14 cellular contexts compared by ENCODE assay signal in the genomic region with DNA sequence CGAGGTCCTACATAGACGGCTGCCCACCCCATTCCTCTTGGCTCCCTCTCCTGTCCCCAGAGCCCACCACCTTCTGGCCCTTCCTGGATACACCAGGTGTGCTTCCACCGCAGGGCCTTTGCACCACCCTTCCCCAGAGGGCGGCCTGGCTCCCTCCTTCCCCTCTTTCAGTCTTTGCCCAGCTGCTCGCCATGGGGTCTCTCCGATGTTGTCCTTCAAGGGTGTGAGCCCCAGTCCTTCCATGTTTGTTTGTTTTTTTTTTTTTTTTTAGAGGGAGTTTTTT. TPM values are rescaled to one million over a fixed set of nuclear protein-coding genes. Genes with fewer than 3 reads are reported as not detected.
DNase-seq lines count a peak whose midpoint lies in the region; ATAC-seq, FAIRE-seq and TF ChIP-seq lines count a peak whose summit lies in the region.
"Had no signal": no experiment of that assay in that cellular context is flagged by ENCODE, and none has a peak within 500 bp of the region (broad histone marks: within the 10 kb centered on the region; RNA-seq: fewer than 3 reads in every experiment).

No MANE protein-coding gene starts in this region.

- CTCF ChIA-PET in T-cell (lab: Charles Lee), result interaction anchor here (0.7 to 1.2 kb wide), 2 partner anchors 12 to 30 kb away, joined by 4 read pairs; no protein-coding TSS in a partner anchor

- H3K27me3 ChIP-seq in spleen (replicated peaks in 1 of 7), result no peaks in the 10 kb centered on the region
- H3K27me3 ChIP-seq: foreskin keratinocyte had no signal

- H3K9me3 ChIP-seq in spleen, result no peaks in the 10 kb centered on the region

- intact Hi-C loops in spleen (cut with DNase I; ENCODE audit: low total_unique reads), result no loop called here

- H3K4me3 Mint-ChIP-seq in T-helper 1 cell treated with Interleukin-12 subunit alpha and Interleukin-12 subunit beta and Interleukin-4 antibody, amounts not matched to agents 30 μg/mL and 1 μg/mL, for 36 hours, result peak overlapping the region; percentile 93
- H3K4me3 Mint-ChIP-seq in T-cell, result peak overlapping the region; percentile 86 to 96 (median 94)

- no peaks in the 10 kb centered on the region for H3K9me3 Mint-ChIP-seq in T-helper 1 cell treated with Interleukin-12 subunit alpha and Interleukin-12 subunit beta and Interleukin-4 antibody, amounts not matched to agents 30 μg/mL and 1 μg/mL, for 36 hours
- H3K9me3 Mint-ChIP-seq in T-cell, result no peaks in the 10 kb centered on the region

- H3K36me3 Mint-ChIP-seq in T-helper 1 cell treated with Interleukin-12 subunit alpha and Interleukin-12 subunit beta and Interleukin-4 antibody, amounts not matched to agents 30 μg/mL and 1 μg/mL, for 36 hours (ENCODE audit: low read depth), result peaks cover 28% of the 10 kb centered on the region
- H3K36me3 Mint-ChIP-seq in T-cell, result peaks cover 17% of the 10 kb centered on the region

- TF ChIP-seq POLR2A in spleen (IDR thresholded peaks at IDR 0.05), result no peak

- peak overlapping the region; percentile 85 for H3K27ac Mint-ChIP-seq in T-helper 1 cell treated with Interleukin-12 subunit alpha and Interleukin-12 subunit beta and Interleukin-4 antibody, amounts not matched to agents 30 μg/mL and 1 μg/mL, for 36 hours
- peak overlapping the region; percentile 94 for H3K27ac Mint-ChIP-seq in T-cell

- peak overlapping the region; percentile 92 for H3K4me3 ChIP-seq in epithelial cell of proximal tubule (ENCODE audit: low read depth, low read length)
- H3K4me3 ChIP-seq in spleen, result peak overlapping the region; percentile 69 to 95 (median 86)
- H3K4me3 ChIP-seq: GM23248 had no signal

- H3K27me3 Mint-ChIP-seq in T-helper 1 cell treated with Interleukin-12 subunit alpha and Interleukin-12 subunit beta and Interleukin-4 antibody, amounts not matched to agents 30 μg/mL and 1 μg/mL, for 36 hours (ENCODE audit: low read depth), result no peaks in the 10 kb centered on the region
- H3K27me3 Mint-ChIP-seq in T-cell, result no peaks in the 10 kb centered on the region

- peak overlapping the region; percentile 49 to 100 (median 99) for H3K27ac ChIP-seq in spleen
- H3K27ac ChIP-seq: 22Rv1, foreskin keratinocyte, GM23248 had no signal

- H3K36me3 ChIP-seq in spleen, result peaks cover 3 to 55% (median 29%) of the 10 kb centered on the region in 6 donors

- no peak for ATAC-seq in T-cell (replicated peaks in 1 of 4)
- ATAC-seq: foreskin keratinocyte had no signal

- no peak for FAIRE-seq in frontal cortex (lab: Jason Lieb, UNC)
- FAIRE-seq: bronchial epithelial cell had no signal

- 35 to 51% (median 42%) methylated on average over 6 of the region's 6 CpGs for WGBS in spleen, 5 donors

- H3K4me1 ChIP-seq in spleen, result peaks cover 32 to 91% (median 73%) of the 10 kb centered on the region in 6 donors

- DNase-seq in T-helper 1 cell, result no peak
- DNase-seq in T-cell, result no peak
- DNase-seq in epithelial cell of proximal tubule (ENCODE audit: low read depth), result no peak
- no peak for DNase-seq in spleen
- DNase-seq in activated CD4-positive, CD25-positive, alpha-beta regulatory T cell (lab: John Stamatoyannopoulos, UW), result no peak
- DNase-seq in mucosa of gallbladder (ENCODE audit: low spot score), result no peak
- no peak for DNase-seq in frontal cortex (ENCODE audit: low spot score in 2 of 2)
- DNase-seq: foreskin keratinocyte, GM23248, mesenchymal stem cell, NCI-H2227 treated with DMSO at 0.1 percent for 48 hours had no signal

- H3K4me1 Mint-ChIP-seq in T-helper 1 cell treated with Interleukin-12 subunit alpha and Interleukin-12 subunit beta and Interleukin-4 antibody, amounts not matched to agents 30 μg/mL and 1 μg/mL, for 36 hours (ENCODE audit: low read depth), result peaks cover 23% of the 10 kb centered on the region
- H3K4me1 Mint-ChIP-seq in T-cell, result peaks cover 47 to 50% (median 48%) of the 10 kb centered on the region in 3 donors

- TF ChIP-seq CTCF in epithelial cell of proximal tubule (conservative IDR thresholded peaks at IDR 0.05; ENCODE audit: low read depth, low read length) (no peak), spleen (IDR thresholded peaks at IDR 0.05 in 8 of 11, conservative IDR thresholded peaks at IDR 0.05 in 3 of 11) (no peak)

- POLR2A ChIA-PET in T-cell (lab: Charles Lee), result interaction anchor here in 1 of 2 donors (0.6 kb wide), 2 partner anchors 31 to 266 kb away, joined by 3 to 4 read pairs; no protein-coding TSS in a partner anchor

RNA-seq across cellular contexts. Expression of a gene that starts 4.1 kb away (rescaled TPM):
- 100 to 1,000 TPM; 433 to 628 (median 590) TPM for total RNA-seq in T-cell
- 29.4 and 80.5 TPM in 2 replicates for total RNA-seq in epithelial cell of proximal tubule
- total RNA-seq in spleen, result 100 to 1,000 TPM; 303 to 481 (median 353) TPM
- polyA plus RNA-seq in spleen, result 10 to 100 TPM; 36.7 to 78.7 (median 57.0) TPM
- 147 TPM for total RNA-seq in mucosa of gallbladder
- 12.2 TPM for total RNA-seq in frontal cortex

RNA-seq across cellular contexts. Expression of a gene that starts 44.5 kb away (rescaled TPM):
- total RNA-seq in T-cell (100 to 1,000 TPM in 3 of 5 donors, 10 to 100 TPM in 2; 45.9 to 123 (median 112) TPM), epithelial cell of proximal tubule (5.3 and 7.6 TPM in 2 replicates), spleen (10 to 100 TPM; 22.8 to 39.7 (median 33.9) TPM), mucosa of gallbladder (16.3 TPM), frontal cortex (9.8 TPM)
- 10 to 100 TPM in 1 of 3 donors, 1 to 10 TPM in 2; 6.8 to 22.4 (median 8.2) TPM for polyA plus RNA-seq in spleen

RNA-seq across cellular contexts. Expression of a gene that starts 44.6 kb away (rescaled TPM):
- total RNA-seq in T-cell, result 100 to 1,000 TPM; 133 to 197 (median 155) TPM
- 11.4 and 24.2 TPM in 2 replicates for total RNA-seq in epithelial cell of proximal tubule
- total RNA-seq in spleen, result 100 to 1,000 TPM in 3 of 7 donors, 10 to 100 TPM in 4; 85.9 to 137 (median 95.1) TPM
- polyA plus RNA-seq in spleen, result 10 to 100 TPM; 23.6 to 63.4 (median 51.9) TPM
- total RNA-seq in mucosa of gallbladder, result 64.8 TPM
- total RNA-seq in frontal cortex, result 3.7 TPM
